Comparison of ENCODE assay signal across 8 cellular contexts in the genomic region with DNA sequence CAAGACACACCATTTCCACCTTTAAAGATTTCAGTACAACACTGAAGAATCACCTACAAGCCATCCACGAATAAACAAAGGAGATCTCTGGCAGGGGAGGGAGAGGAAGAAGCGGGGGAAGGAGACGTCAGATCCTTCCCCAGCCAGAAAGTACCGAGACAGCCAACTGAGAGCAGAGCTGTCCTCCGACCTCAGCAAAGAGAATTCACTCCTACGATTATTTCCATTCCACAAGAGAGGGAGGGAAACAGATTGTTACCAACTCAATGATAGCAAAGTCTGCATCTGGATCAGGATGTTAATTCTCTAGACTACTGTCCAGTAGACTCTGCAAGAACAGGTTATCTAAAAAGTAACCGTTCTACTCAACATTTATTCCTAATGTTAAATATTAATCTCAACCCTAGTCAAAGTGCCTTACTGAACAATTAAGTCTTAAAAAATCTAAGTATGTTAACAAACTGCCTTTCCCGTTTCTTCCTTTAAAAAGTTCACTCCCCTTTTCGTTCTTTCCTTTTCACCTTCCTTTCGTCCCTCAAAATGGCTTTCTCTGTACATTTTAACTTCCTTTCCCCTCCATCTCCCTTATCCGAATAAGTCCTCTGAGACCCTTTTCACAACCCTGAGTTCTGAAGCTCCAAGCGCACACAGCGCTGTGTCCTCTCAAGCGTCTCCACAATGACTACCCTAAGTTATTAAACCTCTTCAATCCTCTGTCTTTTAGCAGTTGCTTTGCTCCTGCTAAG.
DNase-seq lines count a peak whose midpoint lies in the region; ATAC-seq and TF ChIP-seq lines count a peak whose summit lies in the region.

No MANE protein-coding gene starts in this region.

- DNase-seq in ELR (ENCODE audit: low read depth) (peak; percentile 71), NB4 (ENCODE audit: low read depth) (peak; percentile 64)
- DNase-seq in activated CD4-positive, alpha-beta T cell treated with anti-CD3 and anti-CD28 coated beads, Interleukin-2, amount 50 U/mL, for 1 hour: peak; percentile 58
- DNase-seq in effector memory CD8-positive, alpha-beta T cell: peak; percentile 56 to 60 (median 57)

- peak overlapping the region; percentile 97 to 100 for H3K27ac Mint-ChIP-seq in effector memory CD8-positive, alpha-beta T cell
- peak overlapping the region; percentile 93 for H3K27ac Mint-ChIP-seq in stimulated activated memory B cell treated with anti-CD40 and anti-IgM and Interleukin-4, amounts not matched to agents 10 μg/mL and 1 μg/mL and 100 μg/mL, for 72 hours

- peak; percentile 37 for TF ChIP-seq POLR2A in NB4 (IDR thresholded peaks at IDR 0.05; ENCODE audit: extremely low read depth, insufficient read length)

- no peaks in the 10 kb centered on the region for H3K9me3 Mint-ChIP-seq in effector memory CD8-positive, alpha-beta T cell
- H3K9me3 Mint-ChIP-seq in stimulated activated memory B cell treated with anti-CD40 and anti-IgM and Interleukin-4, amounts not matched to agents 10 μg/mL and 1 μg/mL and 100 μg/mL, for 72 hours: no peaks in the 10 kb centered on the region

- peaks cover 17 to 35% of the 10 kb centered on the region in 2 donors for H3K4me1 Mint-ChIP-seq in effector memory CD8-positive, alpha-beta T cell (ENCODE audit: low read depth in 2 of 2)
- H3K4me1 Mint-ChIP-seq in stimulated activated memory B cell treated with anti-CD40 and anti-IgM and Interleukin-4, amounts not matched to agents 10 μg/mL and 1 μg/mL and 100 μg/mL, for 72 hours: peaks cover 32% of the 10 kb centered on the region

- no peaks in the 10 kb centered on the region for H3K9me3 ChIP-seq in muscle layer of colon (ENCODE audit: low read length)

- peaks cover 29% of the 10 kb centered on the region for H3K4me1 ChIP-seq in muscle layer of colon (ENCODE audit: insufficient read depth, low read length)

- peaks cover 32% of the 10 kb centered on the region for H3K36me3 ChIP-seq in muscle layer of colon (ENCODE audit: insufficient read depth, low read length)

- peak overlapping the region; percentile 98 for H3K9ac ChIP-seq in muscle layer of colon (ENCODE audit: low read length)

- H3K27me3 ChIP-seq in muscle layer of colon (ENCODE audit: control insufficient read depth in 1 of 2, insufficient read depth in 2 of 2, low read length in 2 of 2): no peaks in the 10 kb centered on the region

- TF ChIP-seq CTCF in NB4 (IDR thresholded peaks at IDR 0.05; ENCODE audit: low read depth, low read length): no peak

- H3K27ac ChIP-seq in muscle layer of colon (ENCODE audit: low read depth, low read length): peak overlapping the region; percentile 94

- peak overlapping the region; percentile 81 to 95 for H3K4me3 Mint-ChIP-seq in effector memory CD8-positive, alpha-beta T cell
- H3K4me3 Mint-ChIP-seq in stimulated activated memory B cell treated with anti-CD40 and anti-IgM and Interleukin-4, amounts not matched to agents 10 μg/mL and 1 μg/mL and 100 μg/mL, for 72 hours: peak overlapping the region; percentile 96

- ATAC-seq in GM21786 (IDR thresholded peaks at IDR 0.05; ENCODE audit: unreplicated experiment) (peak; percentile 20), HG03097 (IDR thresholded peaks at IDR 0.05; ENCODE audit: low FRiP score, unreplicated experiment) (no peak)
- ATAC-seq in effector memory CD8-positive, alpha-beta T cell (replicated peaks): peak; percentile 19
- ATAC-seq in stimulated activated memory B cell treated with anti-CD40 and anti-IgM and Interleukin-4, amounts not matched to agents 10 μg/mL and 1 μg/mL and 100 μg/mL, for 72 hours: no peak

- H3K27me3 Mint-ChIP-seq in effector memory CD8-positive, alpha-beta T cell: no peaks in the 10 kb centered on the region
- H3K27me3 Mint-ChIP-seq in stimulated activated memory B cell treated with anti-CD40 and anti-IgM and Interleukin-4, amounts not matched to agents 10 μg/mL and 1 μg/mL and 100 μg/mL, for 72 hours: no peaks in the 10 kb centered on the region

- peaks cover 84% of the 10 kb centered on the region for H3K36me3 Mint-ChIP-seq in effector memory CD8-positive, alpha-beta T cell (ENCODE audit: insufficient read depth)
- H3K36me3 Mint-ChIP-seq in stimulated activated memory B cell treated with anti-CD40 and anti-IgM and Interleukin-4, amounts not matched to agents 10 μg/mL and 1 μg/mL and 100 μg/mL, for 72 hours: peaks cover 13% of the 10 kb centered on the region

- H3K4me3 ChIP-seq in NB4 (ENCODE audit: low read depth, low read length) (peak overlapping the region; percentile 97), muscle layer of colon (ENCODE audit: low read depth in 1 of 2, low read length in 2 of 2) (peak overlapping the region; percentile 86 to 95)

Comparison
In these comparisons a context has a peak if more than half of its experiments do, and no peak if none do; other contexts are left out.
1. ATAC-seq: peak in GM21786 (single experiment) and effector memory CD8-positive, alpha-beta T cell (single experiment); none in stimulated activated memory B cell treated with anti-CD40 and anti-IgM and Interleukin-4, amounts not matched to agents 10 μg/mL and 1 μg/mL and 100 μg/mL, for 72 hours (single experiment) and HG03097 (single experiment).
2. Peak in every context shown above with its lines, with median percentiles within 50 percentile points of each other: DNase-seq.